ENCODE assay signal across 33 cellular contexts in genomic region chr11:75287579-75287978, GRCh38. TPM values are rescaled to one million over a fixed set of nuclear protein-coding genes. Genes with fewer than 3 reads are reported as not detected.
"Had no signal": no experiment of that assay in that cellular context is flagged by ENCODE, and none has a peak within 500 bp of the region (broad histone marks: within the 10 kb centered on the region; RNA-seq: fewer than 3 reads in every experiment).

No MANE protein-coding gene starts in this region.

- H3K4me1 ChIP-seq: colonic mucosa, pancreas, thyroid gland, vagina had no signal

- H3K4me3 Mint-ChIP-seq: dendritic cell treated with granulocyte-macrophage colony-stimulating factor and Interleukin-4, amounts not matched to agents 40 ng/mL and 50 ng/mL, for 4 days; immature natural killer cell; mesothelial cell of epicardium; naive B cell; natural killer cell treated with Interleukin-12 subunit alpha and Interleukin-12 subunit beta and Interleukin-15 and Interleukin-18, amount 100 ng/mL, for 72 hours; neural crest cell; stimulated activated effector memory CD8-positive, alpha-beta T cell treated with anti-CD3 and anti-CD28 coated beads, Interleukin-12 subunit alpha, Interleukin-12 subunit beta, amount 100 ng/mL, for 72 hours had no signal

- H3K27ac ChIP-seq: colonic mucosa, esophagus squamous epithelium, heart right ventricle, neutrophil, pancreas, stomach, thyroid gland, vagina had no signal

- H3K9me3 ChIP-seq: colonic mucosa, esophagus squamous epithelium, heart right ventricle, mucosa of descending colon, neutrophil, pancreas, stomach, thyroid gland, vagina had no signal

- H3K36me3 ChIP-seq: colonic mucosa, thyroid gland had no signal

- H3K4me3 ChIP-seq: colonic mucosa, esophagus squamous epithelium, heart right ventricle, mucosa of descending colon, pancreas, stomach, thyroid gland, vagina had no signal

- H3K9me3 Mint-ChIP-seq: dendritic cell treated with granulocyte-macrophage colony-stimulating factor and Interleukin-4, amounts not matched to agents 40 ng/mL and 50 ng/mL, for 4 days; immature natural killer cell; mesothelial cell of epicardium; naive B cell; natural killer cell treated with Interleukin-12 subunit alpha and Interleukin-12 subunit beta and Interleukin-15 and Interleukin-18, amount 100 ng/mL, for 72 hours; neural crest cell; stimulated activated effector memory CD8-positive, alpha-beta T cell treated with anti-CD3 and anti-CD28 coated beads, Interleukin-12 subunit alpha, Interleukin-12 subunit beta, amount 100 ng/mL, for 72 hours had no signal

- H3K36me3 Mint-ChIP-seq: mesothelial cell of epicardium; naive B cell; natural killer cell treated with Interleukin-12 subunit alpha and Interleukin-12 subunit beta and Interleukin-15 and Interleukin-18, amount 100 ng/mL, for 72 hours had no signal

- H3K27ac Mint-ChIP-seq: dendritic cell treated with granulocyte-macrophage colony-stimulating factor and Interleukin-4, amounts not matched to agents 40 ng/mL and 50 ng/mL, for 4 days; mesothelial cell of epicardium; stimulated activated effector memory CD8-positive, alpha-beta T cell treated with anti-CD3 and anti-CD28 coated beads, Interleukin-12 subunit alpha, Interleukin-12 subunit beta, amount 100 ng/mL, for 72 hours had no signal

- DNase-seq: colonic mucosa; effector CD8-positive, alpha-beta T cell; erythroblast; esophagus squamous epithelium; foreskin melanocyte; glutamatergic neuron; heart right ventricle; hippocampal formation; immature natural killer cell; islet precursor cell; mesenchymal stem cell; mucosa of descending colon; naive B cell; pancreas; retina; stimulated activated CD4-positive, alpha-beta T cell treated with anti-CD3 and anti-CD28 coated beads, Interleukin-2, amount 100 ng/mL, for 24 hours; stimulated activated CD4-positive, alpha-beta T cell treated with anti-CD3 and anti-CD28 coated beads, Interleukin-4, amount 100 ng/mL, for 24 hours; stimulated activated naive CD4-positive, alpha-beta T cell treated with Interleukin-2 at 50 U/mL for 16 hours; stomach; thyroid gland; trophoblast cell had no signal

- H3K27me3 Mint-ChIP-seq: dendritic cell treated with granulocyte-macrophage colony-stimulating factor and Interleukin-4, amounts not matched to agents 40 ng/mL and 50 ng/mL, for 4 days; natural killer cell treated with Interleukin-12 subunit alpha and Interleukin-12 subunit beta and Interleukin-15 and Interleukin-18, amount 100 ng/mL, for 72 hours had no signal

- ATAC-seq: heart right ventricle; left lobe of liver; mucosa of descending colon; natural killer cell treated with Interleukin-12 subunit alpha and Interleukin-12 subunit beta and Interleukin-15 and Interleukin-18, amount 100 ng/mL, for 72 hours; pancreas; sciatic nerve; stimulated activated effector memory CD8-positive, alpha-beta T cell treated with anti-CD3 and anti-CD28 coated beads, Interleukin-12 subunit alpha, Interleukin-12 subunit beta, amount 100 ng/mL, for 72 hours had no signal

- H3K4me1 Mint-ChIP-seq: naive B cell; stimulated activated effector memory CD8-positive, alpha-beta T cell treated with anti-CD3 and anti-CD28 coated beads, Interleukin-12 subunit alpha, Interleukin-12 subunit beta, amount 100 ng/mL, for 72 hours had no signal

- H3K27me3 ChIP-seq: colonic mucosa, esophagus squamous epithelium, heart right ventricle, neutrophil, pancreas, stomach, thyroid gland, vagina had no signal

RNA-seq across cellular contexts. Expression of gene TPBGL, which starts 47.0 kb away (rescaled TPM):
- total RNA-seq: left lobe of liver, lung microvascular endothelial cell, skeletal muscle tissue, temporal lobe had no signal
